Comparison of ENCODE assay signal across 13 cellular contexts in genomic region chr2:215711484-215712034, GRCh38.
DNase-seq lines count a peak whose midpoint lies in the region; ATAC-seq and TF ChIP-seq lines count a peak whose summit lies in the region.
"Had no signal": no experiment of that assay in that cellular context is flagged by ENCODE, and none has a peak within 500 bp of the region (broad histone marks: within the 10 kb centered on the region; RNA-seq: fewer than 3 reads in every experiment).

No MANE protein-coding gene starts in this region.

- H3K27me3 ChIP-seq in adipocyte (replicated peaks; ENCODE audit: control insufficient read depth, insufficient read depth, low read length) (no peaks in the 10 kb centered on the region), WERI-Rb-1 (ENCODE audit: insufficient read depth, low read depth, severe bottlenecking) (no peaks in the 10 kb centered on the region)
- H3K27me3 ChIP-seq: gastrocnemius medialis, testis had no signal

- intact Hi-C loops in left cardiac atrium (cut with DNase I): no loop called here

- H3K4me1 ChIP-seq in adipocyte (ENCODE audit: control insufficient read depth, insufficient read depth, low read length): peaks cover 36% of the 10 kb centered on the region
- H3K4me1 ChIP-seq: testis had no signal

- no peaks in the 10 kb centered on the region for H3K36me3 ChIP-seq in adipocyte (ENCODE audit: control insufficient read depth, insufficient read depth, low read length, severe bottlenecking)
- H3K36me3 ChIP-seq in WERI-Rb-1: no peaks in the 10 kb centered on the region
- H3K36me3 ChIP-seq: gastrocnemius medialis had no signal

- no peak for TF ChIP-seq CTCF in WERI-Rb-1 (IDR thresholded peaks at IDR 0.05; ENCODE audit: low read depth, low read length)

- H3K9me3 ChIP-seq in adipocyte (ENCODE audit: control insufficient read depth, low read length) (no peaks in the 10 kb centered on the region), WERI-Rb-1 (ENCODE audit: severe bottlenecking) (no peaks in the 10 kb centered on the region)
- H3K9me3 ChIP-seq: gastrocnemius medialis, testis had no signal

- DNase-seq in EH (ENCODE audit: low read depth): peak; percentile 87
- peak; percentile 68 for DNase-seq in adipocyte (ENCODE audit: low read depth)
- DNase-seq in left cardiac atrium: no peak
- peak; percentile 80 for DNase-seq in pulmonary artery endothelial cell (ENCODE audit: low read depth, low spot score)
- no peak for DNase-seq in NCI-H2171 treated with DMSO at 0.1 percent for 48 hours (lab: John Stamatoyannopoulos, UW)
- no peak for DNase-seq in central memory CD4-positive, alpha-beta T cell
- DNase-seq in WERI-Rb-1: no peak
- DNase-seq: DMS153, gastrocnemius medialis, NCI-H2081, small intestine, testis had no signal

- H3K9ac ChIP-seq in adipocyte (ENCODE audit: low read length): peak overlapping the region; percentile 82

- H3K4me3 ChIP-seq in adipocyte (ENCODE audit: low read length) (no peak overlapping the region), WERI-Rb-1 (ENCODE audit: low read depth, low read length) (no peak overlapping the region)
- H3K4me3 ChIP-seq: gastrocnemius medialis, testis had no signal

- ATAC-seq in left cardiac atrium (peak; percentile 44 to 51), HG02870 (IDR thresholded peaks at IDR 0.05; ENCODE audit: unreplicated experiment) (no peak)

- H3K27ac ChIP-seq in WERI-Rb-1: no peak overlapping the region
- H3K27ac ChIP-seq: testis had no signal

Comparison
In these comparisons a context has a peak if more than half of its experiments do, and no peak if none do; other contexts are left out.
1. DNase-seq: peak in EH (single experiment), adipocyte (single experiment) and pulmonary artery endothelial cell (single experiment); none in left cardiac atrium (single experiment), NCI-H2171 treated with DMSO at 0.1 percent for 48 hours (single experiment), central memory CD4-positive, alpha-beta T cell (single experiment) and WERI-Rb-1 (single experiment).